ENCODE assay signal across 1 cellular context in the genomic region with DNA sequence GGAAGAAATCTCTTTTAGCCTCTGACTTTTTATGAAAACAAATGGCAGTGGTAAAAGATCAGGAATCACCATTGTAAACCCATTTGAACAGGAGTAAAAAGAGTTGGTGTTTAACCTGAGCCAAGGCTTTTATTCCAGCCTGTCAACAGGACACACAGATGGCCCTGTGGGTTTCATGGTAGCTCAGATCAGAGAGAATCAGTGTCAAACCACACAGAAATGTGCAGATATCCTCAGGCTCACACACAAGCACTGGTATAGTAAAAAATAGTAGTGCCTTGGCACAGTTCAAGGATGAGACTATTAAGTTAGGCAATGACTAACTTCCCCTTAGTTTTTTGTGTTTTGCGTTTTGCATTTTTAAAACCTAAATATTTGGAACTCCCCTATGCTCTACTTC.
TF ChIP-seq lines count a peak whose summit lies in the region.

No MANE protein-coding gene starts in this region.

TF ChIP-seq in GM23338, 12 proteins besides CTCF, POLR2A, EP300 and RAD21 (continued from another document):
- TF ChIP-seq, protein P1, sequence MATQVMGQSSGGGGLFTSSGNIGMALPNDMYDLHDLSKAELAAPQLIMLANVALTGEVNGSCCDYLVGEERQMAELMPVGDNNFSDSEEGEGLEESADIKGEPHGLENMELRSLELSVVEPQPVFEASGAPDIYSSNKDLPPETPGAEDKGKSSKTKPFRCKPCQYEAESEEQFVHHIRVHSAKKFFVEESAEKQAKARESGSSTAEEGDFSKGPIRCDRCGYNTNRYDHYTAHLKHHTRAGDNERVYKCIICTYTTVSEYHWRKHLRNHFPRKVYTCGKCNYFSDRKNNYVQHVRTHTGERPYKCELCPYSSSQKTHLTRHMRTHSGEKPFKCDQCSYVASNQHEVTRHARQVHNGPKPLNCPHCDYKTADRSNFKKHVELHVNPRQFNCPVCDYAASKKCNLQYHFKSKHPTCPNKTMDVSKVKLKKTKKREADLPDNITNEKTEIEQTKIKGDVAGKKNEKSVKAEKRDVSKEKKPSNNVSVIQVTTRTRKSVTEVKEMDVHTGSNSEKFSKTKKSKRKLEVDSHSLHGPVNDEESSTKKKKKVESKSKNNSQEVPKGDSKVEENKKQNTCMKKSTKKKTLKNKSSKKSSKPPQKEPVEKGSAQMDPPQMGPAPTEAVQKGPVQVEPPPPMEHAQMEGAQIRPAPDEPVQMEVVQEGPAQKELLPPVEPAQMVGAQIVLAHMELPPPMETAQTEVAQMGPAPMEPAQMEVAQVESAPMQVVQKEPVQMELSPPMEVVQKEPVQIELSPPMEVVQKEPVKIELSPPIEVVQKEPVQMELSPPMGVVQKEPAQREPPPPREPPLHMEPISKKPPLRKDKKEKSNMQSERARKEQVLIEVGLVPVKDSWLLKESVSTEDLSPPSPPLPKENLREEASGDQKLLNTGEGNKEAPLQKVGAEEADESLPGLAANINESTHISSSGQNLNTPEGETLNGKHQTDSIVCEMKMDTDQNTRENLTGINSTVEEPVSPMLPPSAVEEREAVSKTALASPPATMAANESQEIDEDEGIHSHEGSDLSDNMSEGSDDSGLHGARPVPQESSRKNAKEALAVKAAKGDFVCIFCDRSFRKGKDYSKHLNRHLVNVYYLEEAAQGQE (IDR thresholded peaks at IDR 0.05; ENCODE audit: unreplicated experiment): no peak
- TF ChIP-seq POLR2AphosphoS5 (IDR thresholded peaks at IDR 0.05; ENCODE audit: low read depth) (no peak), EZH2 (IDR thresholded peaks at IDR 0.05; ENCODE audit: low read depth, unreplicated experiment) (no peak)
